ENCODE assay signal across 17 cellular contexts in genomic region chr2:70261501-70261900, GRCh38. TPM values are rescaled to one million over a fixed set of nuclear protein-coding genes. Genes with fewer than 3 reads are reported as not detected.
DNase-seq lines count a peak whose midpoint lies in the region; ATAC-seq, FAIRE-seq and TF ChIP-seq lines count a peak whose summit lies in the region.
"Had no signal": no experiment of that assay in that cellular context is flagged by ENCODE, and none has a peak within 500 bp of the region (broad histone marks: within the 10 kb centered on the region; RNA-seq: fewer than 3 reads in every experiment).

No MANE protein-coding gene starts in this region.

- TSS peak; percentile 69 for BruUV-seq in Panc1 (replicated peaks; lab: Mats Ljungman, UMichigan)

- no peak for TF ChIP-seq POLR2A in heart left ventricle (IDR thresholded peaks at IDR 0.05)

- no peak overlapping the region for H3K56ac ChIP-seq in mesendoderm (ENCODE audit: low read length)

- no peaks in the 10 kb centered on the region for H3K27me3 ChIP-seq in heart left ventricle
- no peaks in the 10 kb centered on the region for H3K27me3 ChIP-seq in Panc1 (ENCODE audit: control insufficient read depth, insufficient read depth, low read length)
- no peaks in the 10 kb centered on the region for H3K27me3 ChIP-seq in fibroblast of lung (ENCODE audit: control insufficient read depth, insufficient read depth, low read length)
- H3K27me3 ChIP-seq in subcutaneous abdominal adipose tissue (ENCODE audit: control insufficient read depth in 5 of 5, insufficient read depth in 4 of 5, low read length in 5 of 5) = no peaks in the 10 kb centered on the region
- H3K27me3 ChIP-seq in mesendoderm (ENCODE audit: insufficient read depth, low read length, poor library complexity) = no peaks in the 10 kb centered on the region
- H3K27me3 ChIP-seq: uterus had no signal

- peak overlapping the region in 2 of 12 donors; percentile 12 to 17 for H3K4me3 ChIP-seq in heart left ventricle
- H3K4me3 ChIP-seq in Panc1 (ENCODE audit: low read depth in 2 of 2, low read length in 2 of 2) = no peak overlapping the region
- no peak overlapping the region for H3K4me3 ChIP-seq in fibroblast of lung (replicated peaks in 1 of 4; ENCODE audit: control extremely low read depth in 1 of 4, insufficient read depth in 1 of 4, low read depth in 3 of 4, low read length in 4 of 4)
- no peak overlapping the region for H3K4me3 ChIP-seq in subcutaneous abdominal adipose tissue (ENCODE audit: low read depth in 1 of 5, low read length in 5 of 5)
- H3K4me3 ChIP-seq in mesendoderm (ENCODE audit: low read length) = no peak overlapping the region
- H3K4me3 ChIP-seq: uterus had no signal

- no peak overlapping the region for H3K4ac ChIP-seq in mesendoderm (ENCODE audit: low read depth, low read length)

- in situ Hi-C loops in Panc1 (cut with HindIII; ENCODE audit: low pct_unique_long_range_greater_than_20kb, low sequenced_read_pairs) = no loop called here

- H2AK5ac ChIP-seq in mesendoderm (ENCODE audit: low read length) = no peak overlapping the region

- H3K79me2 ChIP-seq in fibroblast of lung (ENCODE audit: control insufficient read depth, insufficient read depth, low read length) = no peaks in the 10 kb centered on the region
- H3K79me2 ChIP-seq in mesendoderm (ENCODE audit: control insufficient read depth, insufficient read depth, low read length) = no peaks in the 10 kb centered on the region

- H3K27ac ChIP-seq in heart left ventricle (peak overlapping the region in 8 of 12 donors; percentile 0 to 93 (median 38)), Panc1 (ENCODE audit: low read length) (no peak overlapping the region), fibroblast of lung (ENCODE audit: insufficient read depth, low read length) (no peak overlapping the region), subcutaneous abdominal adipose tissue (ENCODE audit: low read depth, low read length) (peak overlapping the region; percentile 11), mesendoderm (ENCODE audit: low read depth, low read length) (no peak overlapping the region)

- H3K9ac ChIP-seq in fibroblast of lung (ENCODE audit: insufficient read depth, low read length) (no peak overlapping the region), subcutaneous abdominal adipose tissue (ENCODE audit: low read length in 5 of 5) (peak overlapping the region in 1 of 5 donors; percentile 47), mesendoderm (ENCODE audit: low read length) (no peak overlapping the region)

- H3K36me3 ChIP-seq in heart left ventricle = peaks cover 0 to 71% (median 45%) of the 10 kb centered on the region in 9 donors
- no peaks in the 10 kb centered on the region for H3K36me3 ChIP-seq in Panc1 (ENCODE audit: control insufficient read depth, insufficient read depth, low read length)
- H3K36me3 ChIP-seq in fibroblast of lung (ENCODE audit: control insufficient read depth, insufficient read depth, low read length) = no peaks in the 10 kb centered on the region
- peaks cover 15 to 46% (median 35%) of the 10 kb centered on the region in 5 donors for H3K36me3 ChIP-seq in subcutaneous abdominal adipose tissue (ENCODE audit: control insufficient read depth in 5 of 5, insufficient read depth in 5 of 5, low read length in 5 of 5)
- peaks cover 2% of the 10 kb centered on the region for H3K36me3 ChIP-seq in mesendoderm (ENCODE audit: control insufficient read depth, insufficient read depth, low read length)
- H3K36me3 ChIP-seq: uterus had no signal

- H2BK120ac ChIP-seq in mesendoderm (ENCODE audit: low read depth, low read length) = no peak overlapping the region

- TF ChIP-seq CTCF in heart left ventricle (IDR thresholded peaks at IDR 0.05) (no peak), Panc1 (IDR thresholded peaks at IDR 0.05) (no peak), fibroblast of lung (conservative IDR thresholded peaks at IDR 0.05 in 1 of 2, IDR thresholded peaks at IDR 0.05 in 1 of 2; ENCODE audit: low read depth in 1 of 2, low read length in 2 of 2) (no peak)

- H3K4me1 ChIP-seq in heart left ventricle = peaks cover 0 to 40% (median 35%) of the 10 kb centered on the region in 12 donors
- 0 out of 2 replicates have a peak, but pooled peaks cover 5% of the 10 kb centered on the region for H3K4me1 ChIP-seq in Panc1 (ENCODE audit: control insufficient read depth, insufficient read depth, low read length)
- H3K4me1 ChIP-seq in fibroblast of lung (ENCODE audit: control insufficient read depth, extremely low read depth, insufficient read depth, low read length) = peaks cover 5% of the 10 kb centered on the region
- peaks cover 4 to 50% (median 45%) of the 10 kb centered on the region in 5 donors for H3K4me1 ChIP-seq in subcutaneous abdominal adipose tissue (ENCODE audit: control insufficient read depth in 5 of 5, insufficient read depth in 5 of 5, low read length in 5 of 5)
- no peaks in the 10 kb centered on the region for H3K4me1 ChIP-seq in mesendoderm (ENCODE audit: control insufficient read depth, low read depth, low read length)

- no peak overlapping the region for H4K5ac ChIP-seq in mesendoderm (ENCODE audit: low read length)

- no peak overlapping the region for H3K23ac ChIP-seq in mesendoderm (ENCODE audit: low read length)

- no peak for DNase-seq in heart left ventricle
- DNase-seq in Right ventricle myocardium superior = no peak
- no peak for DNase-seq in Panc1 (ENCODE audit: low read depth, low spot score)
- DNase-seq in fibroblast of lung (ENCODE audit: low read depth in 2 of 2) = no peak
- DNase-seq in frontal cortex (ENCODE audit: low spot score in 2 of 2) = no peak
- DNase-seq in activated CD8-positive, alpha-beta memory T cell treated with anti-CD3 and anti-CD28 coated beads for 24 hours = no peak
- DNase-seq in mesendoderm = no peak
- DNase-seq: activated T-cell treated with anti-CD3 and anti-CD28 coated beads, Interleukin-2, amount 50 U/mL, for 4 hours; Calu3; GF-D8; H9; mammary epithelial cell; NCI-H187 treated with DMSO at 0.1 percent for 48 hours; NK-92 treated with Interleukin-12 subunit alpha and Interleukin-12 subunit beta, amount 100 ng/mL, for 24 hours; uterus had no signal

- H4K20me1 ChIP-seq in fibroblast of lung (ENCODE audit: control insufficient read depth, extremely low read depth, insufficient read depth, low read length) = no peaks in the 10 kb centered on the region

- peak overlapping the region; percentile 13 for H3K4me2 ChIP-seq in fibroblast of lung (ENCODE audit: extremely low read depth, insufficient read depth, low read length)
- H3K4me2 ChIP-seq in mesendoderm (ENCODE audit: low read length) = no peak overlapping the region

- CTCF ChIA-PET in Panc1 (lab: Charles Lee) = no interaction called here

- H3K18ac ChIP-seq in mesendoderm (ENCODE audit: low read length) = no peak overlapping the region

- 50 to 69% (median 57%) methylated on average over 1 of the region's 1 CpG for WGBS in heart left ventricle, 4 donors
- no CpG with 5 or more reads among the region's 1 CpG for WGBS in mesendoderm (ENCODE audit: extremely low coverage, insufficient coverage, low lambda C conversion rate)

- POLR2A ChIA-PET in Panc1 (lab: Charles Lee) = no interaction called here

- H3K9me3 ChIP-seq in heart left ventricle = peaks cover 0 to 7% (median 0%) of the 10 kb centered on the region in 12 donors
- no peaks in the 10 kb centered on the region for H3K9me3 ChIP-seq in Panc1 (ENCODE audit: control insufficient read depth, insufficient read depth, low read depth, low read length)
- no peaks in the 10 kb centered on the region for H3K9me3 ChIP-seq in fibroblast of lung (ENCODE audit: control insufficient read depth, insufficient read depth, low read depth, low read length)
- H3K9me3 ChIP-seq in subcutaneous abdominal adipose tissue (ENCODE audit: control insufficient read depth in 5 of 5, low read length in 5 of 5) = peaks cover 0 to 4% (median 0%) of the 10 kb centered on the region in 5 donors
- H3K9me3 ChIP-seq: uterus had no signal

- no peak overlapping the region for H2AFZ ChIP-seq in fibroblast of lung (ENCODE audit: low read length)

- H4K8ac ChIP-seq in mesendoderm (ENCODE audit: low read depth, low read length) = no peak overlapping the region

- intact Hi-C loops in heart left ventricle (cut with DNase I) = loop anchor here in 1 of 10 donors (5.0 kb wide), 1 partner anchor 36 kb away; no protein-coding TSS in a partner anchor
- intact Hi-C loops in Right ventricle myocardium superior (cut with DNase I) = no loop called here
- intact Hi-C loops in Panc1 (cut with micrococcal nuclease; ENCODE audit: unreplicated experiment) = no loop called here

- ATAC-seq in heart left ventricle = no peak
- ATAC-seq in Right ventricle myocardium superior (ENCODE audit: poor library complexity) = no peak
- ATAC-seq in Panc1 = no peak
- ATAC-seq: activated T-cell treated with anti-CD3 and anti-CD28 coated beads, Interleukin-2, amount 50 U/mL, for 4 hours; natural killer cell treated with Interleukin-12 subunit alpha and Interleukin-12 subunit beta and Interleukin-15 and Interleukin-18, amount 100 ng/mL, for 72 hours had no signal

- H2BK5ac ChIP-seq in mesendoderm (ENCODE audit: low read length) = no peak overlapping the region

- no peaks in the 10 kb centered on the region for H3K79me1 ChIP-seq in mesendoderm (ENCODE audit: low read length)

- H2BK15ac ChIP-seq in mesendoderm (replicated peaks; ENCODE audit: low read depth) = no peak overlapping the region

- no peak for FAIRE-seq in frontal cortex (lab: Jason Lieb, UNC)

RNA-seq across cellular contexts. Expression of gene PCYOX1, which starts 3.6 kb away (rescaled TPM):
- 10 to 100 TPM; 53.2 to 91.5 (median 78.1) TPM for total RNA-seq in heart left ventricle
- 10 to 100 TPM; 19.3 TPM for polyA plus RNA-seq in heart left ventricle
- 106 TPM for total RNA-seq in Right ventricle myocardium superior
- total RNA-seq in Panc1 (2021; ENCODE audit: unreplicated experiment) = 44.1 TPM
- polyA plus RNA-seq in Panc1 (2012; ENCODE audit: insufficient read length) = 15.5 TPM
- total RNA-seq in fibroblast of lung = 68.3 and 86.0 TPM in 2 replicates
- 61.0 and 163 TPM in 2 replicates for polyA plus RNA-seq in fibroblast of lung
- 43.4 and 103 TPM in 2 replicates for polyA plus RNA-seq in fibroblast of lung (2012)
- polyA minus RNA-seq in fibroblast of lung (ENCODE audit: low replicate concordance) = 9.1 and 61.9 TPM in 2 replicates
- total RNA-seq in frontal cortex = 102 TPM
- 22.4 TPM for polyA plus RNA-seq in mesendoderm (2013, experiment 1 of 2)
- polyA plus RNA-seq in mesendoderm (2013, experiment 2 of 2) = 25.7 TPM

RNA-seq across cellular contexts. Expression of gene TIA1, which starts 13.1 kb away (rescaled TPM):
- 10 to 100 TPM; 26.1 to 53.0 (median 42.1) TPM for total RNA-seq in heart left ventricle
- 10 to 100 TPM; 18.7 to 47.7 TPM for polyA plus RNA-seq in heart left ventricle
- 44.3 TPM for total RNA-seq in Right ventricle myocardium superior
- 113 TPM for total RNA-seq in Panc1 (2021; ENCODE audit: unreplicated experiment)
- polyA plus RNA-seq in Panc1 (2012; ENCODE audit: insufficient read length) = 62.0 TPM
- 115 and 138 TPM in 2 replicates for total RNA-seq in fibroblast of lung
- polyA plus RNA-seq in fibroblast of lung = 52.7 and 64.5 TPM in 2 replicates
- polyA plus RNA-seq in fibroblast of lung (2012) = 32.8 and 40.0 TPM in 2 replicates
- 44.8 and 58.8 TPM in 2 replicates for polyA minus RNA-seq in fibroblast of lung (ENCODE audit: low replicate concordance)
- total RNA-seq in frontal cortex = 297 TPM
- 57.0 TPM for polyA plus RNA-seq in mesendoderm (2013, experiment 1 of 2)
- 57.9 TPM for polyA plus RNA-seq in mesendoderm (2013, experiment 2 of 2)

RNA-seq across cellular contexts. Expression of gene SNRPG, which starts 32.0 kb away (rescaled TPM):
- 100 to 1,000 TPM in 8 of 9 donors, 10 to 100 TPM in 1; 92.2 to 172 (median 112) TPM for total RNA-seq in heart left ventricle
- 100 to 1,000 TPM; 240 to 259 TPM for polyA plus RNA-seq in heart left ventricle
- total RNA-seq in Right ventricle myocardium superior = 150 TPM
- total RNA-seq in Panc1 (2021; ENCODE audit: unreplicated experiment) = 325 TPM
- polyA plus RNA-seq in Panc1 (2012; ENCODE audit: insufficient read length) = 285 TPM
- 105 and 179 TPM in 2 replicates for total RNA-seq in fibroblast of lung
- 167 and 328 TPM in 2 replicates for polyA plus RNA-seq in fibroblast of lung
- polyA plus RNA-seq in fibroblast of lung (2012) = 232 and 291 TPM in 2 replicates
- polyA minus RNA-seq in fibroblast of lung (ENCODE audit: low replicate concordance) = 8.2 and 16.4 TPM in 2 replicates
- 132 TPM for total RNA-seq in frontal cortex
- 687 TPM for polyA plus RNA-seq in mesendoderm (2013, experiment 1 of 2)
- polyA plus RNA-seq in mesendoderm (2013, experiment 2 of 2) = 673 TPM

RNA-seq across cellular contexts. Expression of gene FAM136A, which starts 40.4 kb away (rescaled TPM):
- 10 to 100 TPM; 17.8 to 25.9 (median 23.9) TPM for total RNA-seq in heart left ventricle
- 10 to 100 TPM; 16.8 to 42.8 TPM for polyA plus RNA-seq in heart left ventricle
- 23.3 TPM for total RNA-seq in Right ventricle myocardium superior
- 53.4 TPM for total RNA-seq in Panc1 (2021; ENCODE audit: unreplicated experiment)
- 49.4 TPM for polyA plus RNA-seq in Panc1 (2012; ENCODE audit: insufficient read length)
- 15.7 and 16.4 TPM in 2 replicates for total RNA-seq in fibroblast of lung
- polyA plus RNA-seq in fibroblast of lung = 31.2 and 37.2 TPM in 2 replicates
- polyA plus RNA-seq in fibroblast of lung (2012) = 25.4 and 33.9 TPM in 2 replicates
- 1.8 and 2.5 TPM in 2 replicates for polyA minus RNA-seq in fibroblast of lung (ENCODE audit: low replicate concordance)
- total RNA-seq in frontal cortex = 31.4 TPM
- 126 TPM for polyA plus RNA-seq in mesendoderm (2013, experiment 1 of 2)
- 126 TPM for polyA plus RNA-seq in mesendoderm (2013, experiment 2 of 2)

Comparison
In these comparisons a context has a peak if more than half of its experiments do, and no peak if none do; other contexts are left out.
1. H3K27ac ChIP-seq: peak in heart left ventricle (8 of 12) and subcutaneous abdominal adipose tissue (single experiment); none in Panc1 (single experiment), fibroblast of lung (single experiment) and mesendoderm (single experiment).